In the genomic region with DNA sequence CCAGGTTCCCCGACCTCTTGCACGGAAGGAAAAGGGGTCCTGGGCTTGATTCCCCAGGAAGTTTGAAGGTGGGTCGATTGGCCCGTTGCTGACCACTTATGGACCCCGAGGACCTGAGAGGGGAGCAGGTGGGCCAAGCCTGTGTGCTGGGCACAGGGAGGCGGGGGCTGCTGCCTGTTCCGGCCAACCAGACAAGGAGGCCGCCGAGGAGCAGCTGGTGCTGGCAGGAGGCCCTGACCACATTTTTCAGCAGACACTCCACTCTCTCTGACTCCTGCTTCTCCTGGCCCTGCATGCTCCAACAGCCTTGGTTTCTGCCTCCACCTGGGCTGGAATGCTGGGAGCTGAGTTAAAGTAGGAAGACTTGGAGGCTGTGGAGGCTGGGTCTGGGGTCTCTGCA, we compare ENCODE assay signal across 18 cellular contexts. TPM values are rescaled to one million over a fixed set of nuclear protein-coding genes. Genes with fewer than 3 reads are reported as not detected.
A peak's percentile ranks its signal among the peaks of the same experiment; 100 is the strongest.
DNase-seq lines count a peak whose midpoint lies in the region; ATAC-seq and TF ChIP-seq lines count a peak whose summit lies in the region.
"Had no signal": no experiment of that assay in that cellular context is flagged by ENCODE, and none has a peak within 500 bp of the region (broad histone marks: within the 10 kb centered on the region; RNA-seq: fewer than 3 reads in every experiment).

No MANE protein-coding gene starts in this region.

- H3K4me2 ChIP-seq in neuronal stem cell (ENCODE audit: insufficient read depth, low read length, poor library complexity, severe bottlenecking) = no peak overlapping the region
- no peak overlapping the region for H3K4me2 ChIP-seq in SK-N-SH
- H3K4me2 ChIP-seq: BLaER1 treated with 17β-estradiol and CSF1 and Interleukin-3, amounts not matched to agents 10 nM and 100 nM had no signal

- H4K20me1 ChIP-seq in SK-N-SH (ENCODE audit: insufficient read depth) = no peaks in the 10 kb centered on the region
- H4K20me1 ChIP-seq: BLaER1 treated with 17β-estradiol and CSF1 and Interleukin-3, amounts not matched to agents 10 nM and 100 nM had no signal

- POLR2A ChIA-PET in SK-N-SH (lab: Yijun Ruan, JAX) = no interaction called here

- DNase-seq in NCI-H2171 treated with DMSO at 0.1 percent for 48 hours (lab: John Stamatoyannopoulos, UW) = peak; percentile 31
- DNase-seq in NCI-H2171 (lab: John Stamatoyannopoulos, UW) = no peak
- DNase-seq in cerebellar cortex (ENCODE audit: low spot score) = peak; percentile 76
- no peak for DNase-seq in neuronal stem cell (ENCODE audit: low spot score)
- peak; percentile 25 for DNase-seq in upper lobe of right lung
- DNase-seq in SK-N-SH = no peak
- no peak for DNase-seq in activated effector memory CD4-positive, alpha-beta T cell treated with anti-CD3 and anti-CD28 coated beads, Interleukin-2, amount 50 U/mL, for 16 hours
- no peak for DNase-seq in GOT3 (lab: John Stamatoyannopoulos, UW)
- DNase-seq: 8988T; AML-193; CD4-positive, CD25-positive, alpha-beta regulatory T cell; DND-41; GF-D8; HCEC 1CT; HFFc6 had no signal

- no peaks in the 10 kb centered on the region for H3K9me2 ChIP-seq in SK-N-SH

- H3K4me1 ChIP-seq in neuronal stem cell (ENCODE audit: control insufficient read depth in 2 of 2, insufficient read depth in 1 of 2, low read depth in 1 of 2, low read length in 2 of 2) (no peaks in the 10 kb centered on the region), upper lobe of right lung (no peaks in the 10 kb centered on the region), SK-N-SH (ENCODE audit: control insufficient read depth in 1 of 2, insufficient read depth in 2 of 2, low read depth in 1 of 2, low read length in 1 of 2) (no peaks in the 10 kb centered on the region)

- H2BK12ac ChIP-seq in neuronal stem cell (ENCODE audit: low read length) = no peak overlapping the region

- H3K9ac ChIP-seq in neuronal stem cell (ENCODE audit: low read depth, low read length, poor library complexity) (peak overlapping the region; percentile 12), SK-N-SH (no peak overlapping the region)
- H3K9ac ChIP-seq: BLaER1 treated with 17β-estradiol and CSF1 and Interleukin-3, amounts not matched to agents 10 nM and 100 nM had no signal

- H3K27ac ChIP-seq in neuronal stem cell (replicated peaks; ENCODE audit: low read length) (no peak overlapping the region), upper lobe of right lung (no peak overlapping the region), SK-N-SH (ENCODE audit: low read depth in 2 of 2, low read length in 1 of 2) (no peak overlapping the region)
- H3K27ac ChIP-seq: BLaER1 treated with 17β-estradiol and CSF1 and Interleukin-3, amounts not matched to agents 10 nM and 100 nM; HL-60 had no signal

- CTCF ChIA-PET in SK-N-SH (lab: Yijun Ruan, JAX) = interaction anchor here (0.6 to 1.3 kb wide), 4 partner anchors 82 to 548 kb away, joined by 3 read pairs; no protein-coding TSS in a partner anchor

- no peaks in the 10 kb centered on the region for H3K36me3 ChIP-seq in neuronal stem cell (replicated peaks in 1 of 2; ENCODE audit: control insufficient read depth in 2 of 2, insufficient read depth in 2 of 2, low read length in 2 of 2)
- no peaks in the 10 kb centered on the region for H3K36me3 ChIP-seq in upper lobe of right lung
- no peaks in the 10 kb centered on the region for H3K36me3 ChIP-seq in SK-N-SH (replicated peaks in 1 of 2; ENCODE audit: control insufficient read depth in 1 of 2, insufficient read depth in 2 of 2, low read length in 1 of 2)
- H3K36me3 ChIP-seq: BLaER1 treated with 17β-estradiol and CSF1 and Interleukin-3, amounts not matched to agents 10 nM and 100 nM had no signal

- H3K18ac ChIP-seq in neuronal stem cell (ENCODE audit: low read length) = peak overlapping the region; percentile 81

- H2BK5ac ChIP-seq in neuronal stem cell (ENCODE audit: low read length) = no peak overlapping the region

- H4K8ac ChIP-seq in neuronal stem cell (ENCODE audit: low read depth, low read length) = no peak overlapping the region

- no CpG with 5 or more reads among the region's 9 CpGs for WGBS in neuronal stem cell (ENCODE audit: extremely low coverage in 2 of 2, insufficient read length in 2 of 2, insufficient replicate concordance in 1 of 2), 2 donors
- 13% methylated on average over 5 of the region's 9 CpGs for WGBS in SK-N-SH (ENCODE audit: low lambda C conversion rate)

- H3K79me1 ChIP-seq in neuronal stem cell (ENCODE audit: low read depth, low read length) = no peaks in the 10 kb centered on the region

- no peak for TF ChIP-seq RAD21 in SK-N-SH (IDR thresholded peaks at IDR 0.05; ENCODE audit: low read length)

- H3F3A ChIP-seq in SK-N-SH (replicated peaks; ENCODE audit: insufficient read depth) = no peaks in the 10 kb centered on the region

- no peak overlapping the region for H2BK120ac ChIP-seq in neuronal stem cell (ENCODE audit: low read depth, low read length)

- H3K4me3 ChIP-seq in neuronal stem cell (ENCODE audit: low read length in 2 of 2) (no peak overlapping the region), upper lobe of right lung (no peak overlapping the region), SK-N-SH (ENCODE audit: low read depth in 2 of 2, low read length in 1 of 2) (no peak overlapping the region)
- H3K4me3 ChIP-seq: BLaER1 treated with 17β-estradiol and CSF1 and Interleukin-3, amounts not matched to agents 10 nM and 100 nM had no signal

- H2AFZ ChIP-seq in neuronal stem cell (ENCODE audit: low read length) (no peak overlapping the region), SK-N-SH (ENCODE audit: low read depth) (no peak overlapping the region)

- intact Hi-C loops in upper lobe of right lung (cut with DNase I) = no loop called here

- no peak overlapping the region for H2BK15ac ChIP-seq in neuronal stem cell (ENCODE audit: low read length)

- ATAC-seq in upper lobe of right lung = no peak

- H3K9me3 ChIP-seq in neuronal stem cell (replicated peaks in 1 of 2; ENCODE audit: control insufficient read depth in 2 of 2, insufficient read depth in 1 of 2, low read depth in 1 of 2, low read length in 2 of 2) = no peaks in the 10 kb centered on the region
- peaks cover 5% of the 10 kb centered on the region for H3K9me3 ChIP-seq in upper lobe of right lung
- no peaks in the 10 kb centered on the region for H3K9me3 ChIP-seq in SK-N-SH

- TF ChIP-seq CTCF in upper lobe of right lung (IDR thresholded peaks at IDR 0.05) (no peak), SK-N-SH (IDR thresholded peaks at IDR 0.05) (no peak)

- no peak overlapping the region for H3K14ac ChIP-seq in neuronal stem cell (ENCODE audit: low read length)

- no peaks in the 10 kb centered on the region for H3K79me2 ChIP-seq in SK-N-SH (ENCODE audit: insufficient read depth)

- H2AK5ac ChIP-seq in neuronal stem cell (ENCODE audit: low read depth, low read length) = peak overlapping the region; percentile 49

- H4K91ac ChIP-seq in neuronal stem cell (ENCODE audit: low read depth, low read length, poor library complexity) = no peak overlapping the region

- peak overlapping the region; percentile 24 for H3K4ac ChIP-seq in neuronal stem cell (ENCODE audit: low read length)

- TF ChIP-seq EP300 in SK-N-SH (IDR thresholded peaks at IDR 0.05; ENCODE audit: borderline replicate concordance in 1 of 2, low read depth in 1 of 2, low read length in 1 of 2) = no peak

- no peaks in the 10 kb centered on the region for H3K27me3 ChIP-seq in neuronal stem cell (ENCODE audit: control insufficient read depth in 3 of 3, insufficient read depth in 3 of 3, low read depth in 1 of 3, low read length in 3 of 3)
- H3K27me3 ChIP-seq in upper lobe of right lung = no peaks in the 10 kb centered on the region
- no peaks in the 10 kb centered on the region for H3K27me3 ChIP-seq in SK-N-SH (ENCODE audit: insufficient read depth)
- H3K27me3 ChIP-seq: BLaER1 treated with 17β-estradiol and CSF1 and Interleukin-3, amounts not matched to agents 10 nM and 100 nM had no signal

- peak overlapping the region; percentile 66 for H3K23ac ChIP-seq in neuronal stem cell (ENCODE audit: low read depth, low read length, poor library complexity)

TF ChIP-seq in SK-N-SH, 30 proteins besides CTCF, POLR2A, EP300 and RAD21:
- no peak for TF ChIP-seq CHD2 (IDR thresholded peaks at IDR 0.05; ENCODE audit: low read length, partially characterized antibody)
- TF ChIP-seq, protein P1, sequence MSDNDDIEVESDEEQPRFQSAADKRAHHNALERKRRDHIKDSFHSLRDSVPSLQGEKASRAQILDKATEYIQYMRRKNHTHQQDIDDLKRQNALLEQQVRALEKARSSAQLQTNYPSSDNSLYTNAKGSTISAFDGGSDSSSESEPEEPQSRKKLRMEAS (IDR thresholded peaks at IDR 0.05; ENCODE audit: low read depth) = no peak
- no peak for TF ChIP-seq NFIC (IDR thresholded peaks at IDR 0.05; ENCODE audit: borderline replicate concordance)
- TF ChIP-seq RCOR1 (IDR thresholded peaks at IDR 0.05; ENCODE audit: low read length) = no peak
- TF ChIP-seq FOXM1 (IDR thresholded peaks at IDR 0.05; ENCODE audit: low read depth) = no peak
- no peak for TF ChIP-seq MXI1 (IDR thresholded peaks at IDR 0.05; ENCODE audit: low read depth, low read length)

RNA-seq across cellular contexts. Expression of gene NOS1, which starts 42.8 kb away (rescaled TPM):
- polyA plus RNA-seq in neuronal stem cell (2013, experiment 1 of 2) = 0.03 TPM
- polyA plus RNA-seq in neuronal stem cell (2013, experiment 2 of 2) = 0.03 TPM
- 4.9 TPM for total RNA-seq in upper lobe of right lung
- 0.02 TPM in 2 replicates for polyA plus RNA-seq in SK-N-SH (2012; rRNA removed)
- polyA plus RNA-seq in SK-N-SH (2012; cell fraction: cytosol; rRNA removed) = 0.01 and 0.03 TPM in 2 replicates
- 0.02 and 0.04 TPM in 2 replicates for polyA plus RNA-seq in SK-N-SH (2012; cell fraction: nucleus; rRNA removed)
- total RNA-seq: CD4-positive, CD25-positive, alpha-beta regulatory T cell; H4; HFFc6 had no signal
- polyA plus RNA-seq: CD4-positive, CD25-positive, alpha-beta regulatory T cell had no signal

Comparison
In these comparisons a context has a peak if more than half of its experiments do, and no peak if none do; other contexts are left out.
1. DNase-seq: peak in NCI-H2171 treated with DMSO at 0.1 percent for 48 hours (single experiment), cerebellar cortex (single experiment) and upper lobe of right lung (single experiment); none in NCI-H2171 (single experiment), neuronal stem cell (single experiment), SK-N-SH (single experiment), activated effector memory CD4-positive, alpha-beta T cell treated with anti-CD3 and anti-CD28 coated beads, Interleukin-2, amount 50 U/mL, for 16 hours (single experiment) and GOT3 (single experiment).